18 cellular contexts compared by ENCODE assay signal in the genomic region with DNA sequence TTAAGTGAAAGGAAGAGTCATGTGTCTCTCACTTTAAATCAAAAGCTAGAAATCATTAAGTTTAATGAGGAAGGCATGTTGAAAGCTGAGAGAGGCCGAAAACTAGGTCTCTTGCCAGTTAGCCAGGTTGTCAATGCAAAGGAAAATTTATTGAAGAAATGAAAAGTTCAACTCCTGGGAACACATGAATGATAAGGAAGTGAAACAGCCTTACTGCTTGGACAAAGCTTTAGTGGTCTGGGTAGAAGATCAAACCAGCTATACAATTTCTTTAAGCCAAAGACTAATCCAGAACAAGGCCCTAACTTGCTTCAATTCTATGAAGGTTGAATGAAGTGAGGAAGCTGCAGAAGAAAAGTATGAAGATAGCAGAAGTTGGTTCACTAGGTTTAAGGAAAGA. TPM values are rescaled to one million over a fixed set of nuclear protein-coding genes. Genes with fewer than 3 reads are reported as not detected.
DNase-seq lines count a peak whose midpoint lies in the region; FAIRE-seq and TF ChIP-seq lines count a peak whose summit lies in the region.
"Had no signal": no experiment of that assay in that cellular context is flagged by ENCODE, and none has a peak within 500 bp of the region (broad histone marks: within the 10 kb centered on the region; RNA-seq: fewer than 3 reads in every experiment).

No MANE protein-coding gene starts in this region.

- peak overlapping the region; percentile 75 for H3K27ac Mint-ChIP-seq in activated CD4-positive, alpha-beta memory T cell treated with anti-CD3 and anti-CD28 coated beads for 36 hours
- H3K27ac Mint-ChIP-seq in immature natural killer cell, result peak overlapping the region; percentile 14 to 89 (median 55)
- H3K27ac Mint-ChIP-seq: dendritic cell treated with granulocyte-macrophage colony-stimulating factor and Interleukin-4, amounts not matched to agents 40 ng/mL and 50 ng/mL, for 4 days; HFFc6; neural progenitor cell had no signal

- FAIRE-seq in GM12891 (lab: Jason Lieb, UNC), result peak; percentile 61

- no peaks in the 10 kb centered on the region for H3K27me3 Mint-ChIP-seq in activated CD4-positive, alpha-beta memory T cell treated with anti-CD3 and anti-CD28 coated beads for 36 hours
- H3K27me3 Mint-ChIP-seq in immature natural killer cell (ENCODE audit: low read depth in 3 of 3), result peaks cover 2 to 6% (median 2%) of the 10 kb centered on the region in 3 donors
- H3K27me3 Mint-ChIP-seq: dendritic cell treated with granulocyte-macrophage colony-stimulating factor and Interleukin-4, amounts not matched to agents 40 ng/mL and 50 ng/mL, for 4 days had no signal

- TF ChIP-seq POLR2A in GM12891 (IDR thresholded peaks at IDR 0.05; ENCODE audit: low read depth, low read length), result no peak

- no peaks in the 10 kb centered on the region for H3K9me3 Mint-ChIP-seq in activated CD4-positive, alpha-beta memory T cell treated with anti-CD3 and anti-CD28 coated beads for 36 hours
- H3K9me3 Mint-ChIP-seq in immature natural killer cell, result no peaks in the 10 kb centered on the region
- H3K9me3 Mint-ChIP-seq: dendritic cell treated with granulocyte-macrophage colony-stimulating factor and Interleukin-4, amounts not matched to agents 40 ng/mL and 50 ng/mL, for 4 days; HFFc6 had no signal

- intact Hi-C loops in activated CD4-positive, alpha-beta memory T cell treated with anti-CD3 and anti-CD28 coated beads for 36 hours (cut with micrococcal nuclease), result loop anchor here (10.0 kb wide), 2 partner anchors 503 to 683 kb away; no protein-coding TSS in a partner anchor

- H3K4me3 Mint-ChIP-seq in activated CD4-positive, alpha-beta memory T cell treated with anti-CD3 and anti-CD28 coated beads for 36 hours, result peak overlapping the region; percentile 37
- H3K4me3 Mint-ChIP-seq in immature natural killer cell, result peak overlapping the region in 2 of 5 donors; percentile 5 to 67
- H3K4me3 Mint-ChIP-seq: dendritic cell treated with granulocyte-macrophage colony-stimulating factor and Interleukin-4, amounts not matched to agents 40 ng/mL and 50 ng/mL, for 4 days; HFFc6; neural progenitor cell had no signal

- H3K4me1 Mint-ChIP-seq in activated CD4-positive, alpha-beta memory T cell treated with anti-CD3 and anti-CD28 coated beads for 36 hours (ENCODE audit: low read depth), result peaks cover 91% of the 10 kb centered on the region
- H3K4me1 Mint-ChIP-seq in immature natural killer cell, result peaks cover 77 to 94% of the 10 kb centered on the region in 2 donors
- H3K4me1 Mint-ChIP-seq: neural progenitor cell had no signal

- CTCF ChIA-PET in activated CD4-positive, alpha-beta memory T cell treated with anti-CD3 and anti-CD28 coated beads for 36 hours (lab: Charles Lee), result interaction anchor here (1.0 to 11.2 kb wide), 5 partner anchors 8 to 95 kb away, joined by 3 to 106 read pairs (median 5); no protein-coding TSS in a partner anchor

- POLR2A ChIA-PET in activated CD4-positive, alpha-beta memory T cell treated with anti-CD3 and anti-CD28 coated beads for 36 hours (lab: Charles Lee), result interaction anchor here (0.8 to 2.7 kb wide), 4 partner anchors 8 to 22 kb away, joined by 3 to 9 read pairs (median 7); no protein-coding TSS in a partner anchor

- DNase-seq in NOMO-1 treated with DMSO at 0.1 percent for 48 hours (lab: John Stamatoyannopoulos, UW; ENCODE audit: unreplicated experiment) (peak; percentile 52), NOMO-1 treated with dmso at 0.1 percent for 144 hours (lab: John Stamatoyannopoulos, UW; ENCODE audit: unreplicated experiment) (no peak), GM12891 (ENCODE audit: insufficient read length, low spot score) (no peak), immature natural killer cell (no peak), HPDE6-E6E7 (ENCODE audit: extremely low spot score) (no peak), mucosa of gallbladder (ENCODE audit: low spot score) (no peak)
- DNase-seq in activated CD4-positive, alpha-beta memory T cell treated with anti-CD3 and anti-CD28 coated beads for 36 hours, result no peak
- DNase-seq in stimulated activated CD4-positive, alpha-beta T cell treated with anti-CD3 and anti-CD28 coated beads, Interleukin-4, amount 100 ng/mL, for 4 hours, result no peak
- DNase-seq: BE2C, foreskin melanocyte, HFFc6, mesendoderm, NCI-H1092 treated with DMSO at 0.1 percent for 48 hours, NCI-H748 treated with DMSO at 0.1 percent for 48 hours, SK-N-SH, spleen had no signal

- peaks cover 79% of the 10 kb centered on the region for H3K36me3 Mint-ChIP-seq in activated CD4-positive, alpha-beta memory T cell treated with anti-CD3 and anti-CD28 coated beads for 36 hours
- peaks cover 4 to 12% (median 5%) of the 10 kb centered on the region in 3 donors for H3K36me3 Mint-ChIP-seq in immature natural killer cell

TF ChIP-seq in GM12891, 5 proteins besides CTCF, POLR2A, EP300 and RAD21:
- TF ChIP-seq PAX5 (IDR thresholded peaks at IDR 0.05; ENCODE audit: insufficient read depth, low read length, severe bottlenecking) (no peak), POLR2AphosphoS5 (IDR thresholded peaks at IDR 0.05; ENCODE audit: low read depth, low read length) (no peak), POU2F2 (IDR thresholded peaks at IDR 0.05; ENCODE audit: low read depth, low read length) (no peak), TAF1 (IDR thresholded peaks at IDR 0.05; ENCODE audit: low read depth, low read length) (no peak), SPI1 (IDR thresholded peaks at IDR 0.05; ENCODE audit: low read depth, low read length) (peak; percentile 70)
TF ChIP-seq in GM12891: peak in this region for 1.

RNA-seq across cellular contexts. Expression of a gene that starts 24.9 kb away (rescaled TPM):
- polyA plus RNA-seq in GM12891 (2012; ENCODE audit: low read depth, missing spikeins), result 58.4 TPM
- total RNA-seq in activated CD4-positive, alpha-beta memory T cell treated with anti-CD3 and anti-CD28 coated beads for 36 hours, result 10 to 100 TPM; 97.5 to 98.6 TPM
- polyA plus RNA-seq in immature natural killer cell, result 10 to 100 TPM; 82.0 to 97.6 (median 97.3) TPM
- 7.9 TPM for total RNA-seq in mucosa of gallbladder
- total RNA-seq: HFFc6 had no signal
- polyA plus RNA-seq: SK-N-SH had no signal

Comparison
In these comparisons a context has a peak if more than half of its experiments do, and no peak if none do; other contexts are left out.
1. RNA of a gene that starts 24.9 kb away (total RNA-seq): 97.5 to 98.6 TPM in activated CD4-positive, alpha-beta memory T cell treated with anti-CD3 and anti-CD28 coated beads for 36 hours; 7.9 TPM in mucosa of gallbladder (single experiment); every median in the first group is over 10 times any median in the second.